Comparison of ENCODE assay signal across 14 cellular contexts in genomic region chr7:30473393-30473775, GRCh38. TPM values are rescaled to one million over a fixed set of nuclear protein-coding genes. Genes with fewer than 3 reads are reported as not detected.
DNase-seq lines count a peak whose midpoint lies in the region; ATAC-seq and TF ChIP-seq lines count a peak whose summit lies in the region.
"Had no signal": no experiment of that assay in that cellular context is flagged by ENCODE, and none has a peak within 500 bp of the region (broad histone marks: within the 10 kb centered on the region; RNA-seq: fewer than 3 reads in every experiment).

No MANE protein-coding gene starts in this region.

- H3K36me3 Mint-ChIP-seq in stimulated activated naive B cell treated with anti-CD40 and anti-IgM and Interleukin-4, amounts not matched to agents 10 μg/mL and 1 μg/mL and 100 μg/mL, for 72 hours: peaks cover 35 to 39% of the 10 kb centered on the region in 2 donors

- no peak for TF ChIP-seq POLR2A in gastroesophageal sphincter (IDR thresholded peaks at IDR 0.05)

- no peaks in the 10 kb centered on the region for H3K9me3 Mint-ChIP-seq in stimulated activated naive B cell treated with anti-CD40 and anti-IgM and Interleukin-4, amounts not matched to agents 10 μg/mL and 1 μg/mL and 100 μg/mL, for 72 hours
- H3K9me3 Mint-ChIP-seq: activated CD4-positive, alpha-beta memory T cell treated with anti-CD3 and anti-CD28 coated beads, Interleukin-2, amount 10 ng/mL, durations not matched to agents 7 days and 5 days; stimulated activated naive CD8-positive, alpha-beta T cell treated with anti-CD3 and anti-CD28 coated beads, Interleukin-15, Interleukin-2, amounts not matched to agents 100 ng/mL and 50 ng/mL, for 24 hours had no signal

- H3K4me2 ChIP-seq in GM23248 (ENCODE audit: unreplicated experiment): peak overlapping the region; percentile 41
- H3K4me2 ChIP-seq in SK-N-SH: no peak overlapping the region

- DNase-seq in GM23248: no peak
- no peak for DNase-seq in SK-N-SH
- DNase-seq in stimulated activated naive B cell treated with anti-CD40 and anti-IgM and Interleukin-4, amounts not matched to agents 10 μg/mL and 1 μg/mL and 100 μg/mL, for 72 hours: no peak
- DNase-seq in activated CD4-positive, alpha-beta T cell treated with anti-CD3 and anti-CD28 coated beads for 4 hours: no peak
- no peak for DNase-seq in activated CD8-positive, alpha-beta memory T cell treated with anti-CD3 and anti-CD28 coated beads, Interleukin-2, amount 50 U/mL, for 48 hours
- DNase-seq: activated CD4-positive, alpha-beta memory T cell treated with anti-CD3 and anti-CD28 coated beads, Interleukin-2, amount 10 ng/mL, durations not matched to agents 7 days and 5 days; C1 segment of cervical spinal cord; NCI-H1417 treated with DMSO at 0.1 percent for 48 hours; NK-92 treated with Interleukin-12 subunit alpha and Interleukin-12 subunit beta, amount 100 ng/mL, for 24 hours; SIG-M5 had no signal

- H3K27ac Mint-ChIP-seq in stimulated activated naive B cell treated with anti-CD40 and anti-IgM and Interleukin-4, amounts not matched to agents 10 μg/mL and 1 μg/mL and 100 μg/mL, for 72 hours: peak overlapping the region; percentile 51
- H3K27ac Mint-ChIP-seq: activated CD4-positive, alpha-beta memory T cell treated with anti-CD3 and anti-CD28 coated beads, Interleukin-2, amount 10 ng/mL, durations not matched to agents 7 days and 5 days; stimulated activated naive CD8-positive, alpha-beta T cell treated with anti-CD3 and anti-CD28 coated beads, Interleukin-15, Interleukin-2, amounts not matched to agents 100 ng/mL and 50 ng/mL, for 24 hours had no signal

- H3K27me3 Mint-ChIP-seq in stimulated activated naive B cell treated with anti-CD40 and anti-IgM and Interleukin-4, amounts not matched to agents 10 μg/mL and 1 μg/mL and 100 μg/mL, for 72 hours: no peaks in the 10 kb centered on the region
- H3K27me3 Mint-ChIP-seq: activated CD4-positive, alpha-beta memory T cell treated with anti-CD3 and anti-CD28 coated beads, Interleukin-2, amount 10 ng/mL, durations not matched to agents 7 days and 5 days; stimulated activated naive CD8-positive, alpha-beta T cell treated with anti-CD3 and anti-CD28 coated beads, Interleukin-15, Interleukin-2, amounts not matched to agents 100 ng/mL and 50 ng/mL, for 24 hours had no signal

- H3K9me3 ChIP-seq in GM23248 (ENCODE audit: low read depth) (no peaks in the 10 kb centered on the region), SK-N-SH (no peaks in the 10 kb centered on the region), gastroesophageal sphincter (no peaks in the 10 kb centered on the region)

- H4K20me1 ChIP-seq in GM23248 (ENCODE audit: insufficient read depth): no peaks in the 10 kb centered on the region
- H4K20me1 ChIP-seq in SK-N-SH (ENCODE audit: insufficient read depth): no peaks in the 10 kb centered on the region

- H3K9ac ChIP-seq in GM23248 (peak overlapping the region; percentile 48), SK-N-SH (no peak overlapping the region)

- no peak for TF ChIP-seq RAD21 in SK-N-SH (IDR thresholded peaks at IDR 0.05; ENCODE audit: low read length)

- H3K79me2 ChIP-seq in GM23248 (ENCODE audit: insufficient read depth): peaks cover 64% of the 10 kb centered on the region
- peaks cover 36% of the 10 kb centered on the region for H3K79me2 ChIP-seq in SK-N-SH (ENCODE audit: insufficient read depth)

- POLR2A ChIA-PET in SK-N-SH (lab: Yijun Ruan, JAX): interaction anchor here (1.0 kb wide), 1 partner anchor 13 kb away, joined by 4 read pairs; no protein-coding TSS in a partner anchor

- H3K36me3 ChIP-seq in GM23248 (ENCODE audit: low read depth) (no peaks in the 10 kb centered on the region), SK-N-SH (replicated peaks in 1 of 2; ENCODE audit: control insufficient read depth in 1 of 2, insufficient read depth in 2 of 2, low read length in 1 of 2) (peaks cover 0 to 8% of the 10 kb centered on the region in 2 experiments), gastroesophageal sphincter (no peaks in the 10 kb centered on the region)

- H3F3A ChIP-seq in GM23248 (ENCODE audit: insufficient read depth) (peaks cover 83% of the 10 kb centered on the region), SK-N-SH (replicated peaks; ENCODE audit: insufficient read depth) (peaks cover 7% of the 10 kb centered on the region)

- H3K4me3 Mint-ChIP-seq in stimulated activated naive B cell treated with anti-CD40 and anti-IgM and Interleukin-4, amounts not matched to agents 10 μg/mL and 1 μg/mL and 100 μg/mL, for 72 hours: no peak overlapping the region
- H3K4me3 Mint-ChIP-seq: activated CD4-positive, alpha-beta memory T cell treated with anti-CD3 and anti-CD28 coated beads, Interleukin-2, amount 10 ng/mL, durations not matched to agents 7 days and 5 days; stimulated activated naive CD8-positive, alpha-beta T cell treated with anti-CD3 and anti-CD28 coated beads, Interleukin-15, Interleukin-2, amounts not matched to agents 100 ng/mL and 50 ng/mL, for 24 hours had no signal

- H3K4me3 ChIP-seq in GM23248 (no peak overlapping the region), SK-N-SH (ENCODE audit: low read depth in 2 of 2, low read length in 1 of 2) (no peak overlapping the region; a peak in 1 of 4 replicates), gastroesophageal sphincter (no peak overlapping the region)

- 92 to 97% methylated on average over 3 of the region's 3 CpGs for WGBS in GM23248 (ENCODE audit: low coverage in 1 of 2, low lambda C conversion rate in 2 of 2, missing lambda C conversion rate in 2 of 2), 2 experiments
- 54% methylated on average over 3 of the region's 3 CpGs for WGBS in SK-N-SH (ENCODE audit: low lambda C conversion rate)
- 32 to 47% methylated on average over 3 of the region's 3 CpGs for WGBS in gastroesophageal sphincter (ENCODE audit: low coverage in 1 of 2), 2 donors

- H3K27me3 ChIP-seq in GM23248 (replicated peaks; ENCODE audit: insufficient read depth) (no peaks in the 10 kb centered on the region), SK-N-SH (ENCODE audit: insufficient read depth) (no peaks in the 10 kb centered on the region), gastroesophageal sphincter (no peaks in the 10 kb centered on the region)

- CTCF ChIA-PET in SK-N-SH (lab: Yijun Ruan, JAX): interaction anchor here (0.6 to 3.5 kb wide), 4 partner anchors 15 to 198 kb away, joined by 3 to 17 read pairs (median 3); no protein-coding TSS in a partner anchor

- no peak for TF ChIP-seq EP300 in SK-N-SH (IDR thresholded peaks at IDR 0.05; ENCODE audit: borderline replicate concordance in 1 of 2, low read depth in 1 of 2, low read length in 1 of 2)
- TF ChIP-seq EP300 in gastroesophageal sphincter (IDR thresholded peaks at IDR 0.05): no peak

- H3K4me1 ChIP-seq in GM23248 (ENCODE audit: insufficient read depth): peaks cover 87% of the 10 kb centered on the region
- H3K4me1 ChIP-seq in SK-N-SH (ENCODE audit: control insufficient read depth in 1 of 2, insufficient read depth in 2 of 2, low read depth in 1 of 2, low read length in 1 of 2): peaks cover 14 to 80% of the 10 kb centered on the region in 2 experiments
- peaks cover 22 to 97% (median 50%) of the 10 kb centered on the region in 3 donors for H3K4me1 ChIP-seq in gastroesophageal sphincter

- TF ChIP-seq CTCF in SK-N-SH (IDR thresholded peaks at IDR 0.05) (no peak), gastroesophageal sphincter (IDR thresholded peaks at IDR 0.05) (no peak)

- peak overlapping the region; percentile 92 for H3K27ac ChIP-seq in GM23248
- peak overlapping the region in 1 of 2 experiments; percentile 98; a peak in 2 of 4 replicates for H3K27ac ChIP-seq in SK-N-SH (ENCODE audit: low read depth in 2 of 2, low read length in 1 of 2)
- peak overlapping the region in 3 of 4 donors; percentile 58 to 89 (median 88) for H3K27ac ChIP-seq in gastroesophageal sphincter

- ATAC-seq in gastroesophageal sphincter: no peak
- no peak for ATAC-seq in stimulated activated naive B cell treated with anti-CD40 and anti-IgM and Interleukin-4, amounts not matched to agents 10 μg/mL and 1 μg/mL and 100 μg/mL, for 72 hours (replicated peaks)
- no peak for ATAC-seq in GM19455 (IDR thresholded peaks at IDR 0.05; ENCODE audit: unreplicated experiment)
- no peak for ATAC-seq in HG03442 (IDR thresholded peaks at IDR 0.05; ENCODE audit: unreplicated experiment)

- in situ Hi-C loops in GM23248 (cut with MboI): no loop called here

- H2AFZ ChIP-seq in GM23248 (no peak overlapping the region), SK-N-SH (ENCODE audit: low read depth) (no peak overlapping the region)

- H3K4me1 Mint-ChIP-seq in stimulated activated naive B cell treated with anti-CD40 and anti-IgM and Interleukin-4, amounts not matched to agents 10 μg/mL and 1 μg/mL and 100 μg/mL, for 72 hours: peaks cover 66 to 98% of the 10 kb centered on the region in 2 donors

- H3K9me2 ChIP-seq in GM23248 (ENCODE audit: insufficient read depth): no peaks in the 10 kb centered on the region
- H3K9me2 ChIP-seq in SK-N-SH: no peaks in the 10 kb centered on the region

TF ChIP-seq in SK-N-SH, 30 proteins besides CTCF, POLR2A, EP300 and RAD21 (continues in another document):
- peak; percentile 53 for TF ChIP-seq GATA2 (CRISPR knock-in tag; IDR thresholded peaks at IDR 0.05)

RNA-seq across cellular contexts. Expression of gene NOD1, which starts 5.2 kb away (rescaled TPM):
- total RNA-seq in GM23248 (2014; rRNA removed; shearing (Covaris generic)): 8.6 and 11.1 TPM in 2 replicates
- 4.4 and 5.9 TPM in 2 replicates for polyA plus RNA-seq in GM23248 (2016; fragmentation: Nextera tagmentation; extraction: Ambion mirVana)
- polyA plus RNA-seq in SK-N-SH (2012; rRNA removed): 5.5 and 5.6 TPM in 2 replicates
- 3.2 and 3.5 TPM in 2 replicates for polyA plus RNA-seq in SK-N-SH (2012; cell fraction: cytosol; rRNA removed)
- polyA plus RNA-seq in SK-N-SH (2012; cell fraction: nucleus; rRNA removed): 15.0 and 18.3 TPM in 2 replicates
- total RNA-seq in gastroesophageal sphincter: 10 to 100 TPM; 10.3 to 28.1 (median 16.9) TPM

RNA-seq across cellular contexts. Expression of gene GGCT, which starts 31.2 kb away (rescaled TPM):
- total RNA-seq in GM23248 (2014; rRNA removed; shearing (Covaris generic)): 31.3 and 40.0 TPM in 2 replicates
- polyA plus RNA-seq in GM23248 (2016; fragmentation: Nextera tagmentation; extraction: Ambion mirVana): 47.9 and 48.8 TPM in 2 replicates
- polyA plus RNA-seq in SK-N-SH (2012; rRNA removed): 20.8 and 21.8 TPM in 2 replicates
- polyA plus RNA-seq in SK-N-SH (2012; cell fraction: cytosol; rRNA removed): 30.8 and 39.4 TPM in 2 replicates
- 10.2 and 10.5 TPM in 2 replicates for polyA plus RNA-seq in SK-N-SH (2012; cell fraction: nucleus; rRNA removed)
- 10 to 100 TPM; 16.7 to 29.0 (median 23.7) TPM for total RNA-seq in gastroesophageal sphincter
